ENCODE assay signal across 8 cellular contexts in the genomic region with DNA sequence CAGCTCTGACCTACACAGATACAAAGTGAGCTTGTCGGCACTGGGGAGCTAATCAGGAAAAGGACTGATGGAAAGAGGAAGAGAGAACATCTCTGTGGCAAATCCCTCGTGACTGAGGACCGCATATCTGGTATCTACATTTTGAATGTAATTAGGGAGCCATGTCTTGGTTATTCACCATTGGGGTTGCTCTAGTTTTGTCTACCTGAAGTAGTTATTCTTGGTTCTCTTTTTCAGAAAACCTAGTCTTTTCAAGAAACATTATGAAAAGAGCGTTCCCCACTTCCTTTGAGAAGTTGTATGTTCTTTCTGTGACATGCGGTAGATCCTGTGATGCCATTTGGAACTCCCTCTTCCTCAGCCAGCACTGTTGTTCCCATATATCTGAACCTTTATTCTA.
DNase-seq lines count a peak whose midpoint lies in the region; ATAC-seq and TF ChIP-seq lines count a peak whose summit lies in the region.

No MANE protein-coding gene starts in this region.

- H3K27me3 ChIP-seq in testis, result no peaks in the 10 kb centered on the region

- peak; percentile 90 for ATAC-seq in GM18517 (IDR thresholded peaks at IDR 0.05; ENCODE audit: unreplicated experiment)
- peak; percentile 83 for ATAC-seq in GM21529 (IDR thresholded peaks at IDR 0.05; ENCODE audit: unreplicated experiment)
- peak; percentile 70 for ATAC-seq in HG03558 (IDR thresholded peaks at IDR 0.05; ENCODE audit: extremely low read depth, unreplicated experiment)

- intact Hi-C loops in testis (cut with DNase I; ENCODE audit: low total_unique reads), result no loop called here

- no peak overlapping the region for H3K4me3 ChIP-seq in testis

- no peaks in the 10 kb centered on the region for H3K9me3 Mint-ChIP-seq in immature natural killer cell

- TF ChIP-seq POLR2A in testis (IDR thresholded peaks at IDR 0.05), result no peak

- peak overlapping the region; percentile 4 to 55 (median 18) for H3K4me3 Mint-ChIP-seq in immature natural killer cell

- H3K9me3 ChIP-seq in testis, result no peaks in the 10 kb centered on the region

- TF ChIP-seq CTCF in testis (IDR thresholded peaks at IDR 0.05), result no peak

- H3K27me3 Mint-ChIP-seq in immature natural killer cell (ENCODE audit: low read depth in 3 of 3), result no peaks in the 10 kb centered on the region

- H3K36me3 Mint-ChIP-seq in immature natural killer cell, result no peaks in the 10 kb centered on the region

- H3K36me3 ChIP-seq in testis (ENCODE audit: low read depth, missing control alignments), result no peaks in the 10 kb centered on the region

- H3K4me1 Mint-ChIP-seq in immature natural killer cell, result peaks cover 69 to 92% of the 10 kb centered on the region in 2 donors

- H3K27ac Mint-ChIP-seq in immature natural killer cell, result peak overlapping the region; percentile 6 to 89 (median 72)

- H3K27ac ChIP-seq in testis, result no peak overlapping the region

- DNase-seq in immature natural killer cell (no peak), NCI-H226 (no peak), testis (no peak)
- no peak for DNase-seq in effector CD4-positive, alpha-beta T cell
- DNase-seq in activated CD4-positive, CD25-positive, alpha-beta regulatory T cell treated with anti-CD3 and anti-CD28 coated beads, Interleukin-2, amount 50 U/mL, for 72 hours, result no peak

- H3K4me1 ChIP-seq in testis, result no peaks in the 10 kb centered on the region

- WGBS in testis, 2 donors, result 81 to 88% methylated on average over 5 of the region's 5 CpGs
